ENCODE assay signal across 1 cellular context in the genomic region with DNA sequence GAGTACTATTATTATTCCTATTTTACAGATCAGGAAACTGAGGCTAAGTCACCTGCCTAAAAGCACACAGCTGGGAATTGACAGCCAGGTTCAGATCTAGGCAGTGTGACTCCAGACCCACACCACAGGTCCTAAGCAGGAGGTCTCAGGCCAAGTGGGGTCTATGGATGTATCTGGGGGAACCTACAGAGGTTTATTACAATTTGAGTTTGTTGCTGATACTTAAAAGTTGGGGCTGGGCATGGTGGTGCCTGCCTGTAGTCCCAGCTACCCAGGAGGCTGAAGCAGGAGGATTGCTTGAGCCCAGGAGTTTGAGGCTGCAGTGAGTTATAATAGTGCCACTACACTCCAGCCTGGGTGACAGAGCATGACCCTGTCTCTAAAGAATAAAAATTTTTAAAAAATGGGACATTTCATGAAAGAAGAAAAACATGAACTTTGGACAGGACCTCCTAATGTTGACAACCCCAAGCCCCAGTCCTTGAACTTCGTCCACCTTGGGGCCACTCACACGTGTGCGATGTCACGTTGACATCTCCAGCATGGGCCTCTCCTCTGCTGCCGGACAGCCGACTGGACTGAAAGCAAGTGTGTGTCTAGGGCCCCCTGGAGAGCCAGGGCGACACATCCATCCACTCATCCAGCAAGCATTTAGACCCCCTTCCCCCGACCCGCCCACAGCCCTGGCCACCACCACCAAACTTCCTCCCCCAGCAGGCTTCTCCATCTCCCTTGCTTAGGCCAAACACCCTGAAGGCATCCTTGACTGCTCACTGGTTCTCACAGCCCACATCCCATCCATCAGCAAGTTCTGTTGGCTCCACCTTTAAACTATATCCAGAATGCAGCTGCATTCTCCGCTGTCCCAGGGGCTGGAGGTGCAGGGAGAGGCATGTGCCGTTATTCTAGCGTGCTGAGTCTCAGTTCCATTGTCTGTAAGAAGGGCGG.
TF ChIP-seq lines count a peak whose summit lies in the region.

No MANE protein-coding gene starts in this region.

TF ChIP-seq in WTC11, 78 proteins besides CTCF, POLR2A, EP300 and RAD21 (continued from another document):
- TF ChIP-seq, protein P1, sequence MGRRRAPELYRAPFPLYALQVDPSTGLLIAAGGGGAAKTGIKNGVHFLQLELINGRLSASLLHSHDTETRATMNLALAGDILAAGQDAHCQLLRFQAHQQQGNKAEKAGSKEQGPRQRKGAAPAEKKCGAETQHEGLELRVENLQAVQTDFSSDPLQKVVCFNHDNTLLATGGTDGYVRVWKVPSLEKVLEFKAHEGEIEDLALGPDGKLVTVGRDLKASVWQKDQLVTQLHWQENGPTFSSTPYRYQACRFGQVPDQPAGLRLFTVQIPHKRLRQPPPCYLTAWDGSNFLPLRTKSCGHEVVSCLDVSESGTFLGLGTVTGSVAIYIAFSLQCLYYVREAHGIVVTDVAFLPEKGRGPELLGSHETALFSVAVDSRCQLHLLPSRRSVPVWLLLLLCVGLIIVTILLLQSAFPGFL (CRISPR knock-in tag; IDR thresholded peaks at IDR 0.05; ENCODE audit: borderline replicate concordance) = 0 out of 2 replicates have a peak, but pooled peaks have one; percentile 6
- no peak for TF ChIP-seq ETV6 (CRISPR knock-in tag; IDR thresholded peaks at IDR 0.05)
- TF ChIP-seq ZNF671 (CRISPR knock-in tag; IDR thresholded peaks at IDR 0.05) = no peak
- TF ChIP-seq, protein P2, sequence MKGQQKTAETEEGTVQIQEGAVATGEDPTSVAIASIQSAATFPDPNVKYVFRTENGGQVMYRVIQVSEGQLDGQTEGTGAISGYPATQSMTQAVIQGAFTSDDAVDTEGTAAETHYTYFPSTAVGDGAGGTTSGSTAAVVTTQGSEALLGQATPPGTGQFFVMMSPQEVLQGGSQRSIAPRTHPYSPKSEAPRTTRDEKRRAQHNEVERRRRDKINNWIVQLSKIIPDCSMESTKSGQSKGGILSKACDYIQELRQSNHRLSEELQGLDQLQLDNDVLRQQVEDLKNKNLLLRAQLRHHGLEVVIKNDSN (CRISPR knock-in tag; IDR thresholded peaks at IDR 0.05) = no peak
